29 cellular contexts compared by ENCODE assay signal in genomic region chr4:119266153-119266552, GRCh38. TPM values are rescaled to one million over a fixed set of nuclear protein-coding genes. Genes with fewer than 3 reads are reported as not detected.
"Had no signal": no experiment of that assay in that cellular context is flagged by ENCODE, and none has a peak within 500 bp of the region (broad histone marks: within the 10 kb centered on the region; RNA-seq: fewer than 3 reads in every experiment).

No MANE protein-coding gene starts in this region.

- H3K27me3 Mint-ChIP-seq: natural killer cell treated with Interleukin-12 subunit alpha and Interleukin-12 subunit beta and Interleukin-15 and Interleukin-18, amount 100 ng/mL, for 72 hours; stimulated activated naive B cell treated with anti-CD40 and anti-IgM and Interleukin-4, amounts not matched to agents 10 μg/mL and 1 μg/mL and 100 μg/mL, for 72 hours; type B pancreatic cell had no signal

- H3K9me3 ChIP-seq: esophagus muscularis mucosa, gastrocnemius medialis, heart right ventricle, ovary, right atrium auricular region, sigmoid colon, suprapubic skin, thyroid gland, uterus had no signal

- H3K9me3 Mint-ChIP-seq: natural killer cell treated with Interleukin-12 subunit alpha and Interleukin-12 subunit beta and Interleukin-15 and Interleukin-18, amount 100 ng/mL, for 72 hours; neural progenitor cell; stimulated activated naive B cell treated with anti-CD40 and anti-IgM and Interleukin-4, amounts not matched to agents 10 μg/mL and 1 μg/mL and 100 μg/mL, for 72 hours; type B pancreatic cell had no signal

- H3K4me3 Mint-ChIP-seq: natural killer cell treated with Interleukin-12 subunit alpha and Interleukin-12 subunit beta and Interleukin-15 and Interleukin-18, amount 100 ng/mL, for 72 hours; neural progenitor cell; stimulated activated naive B cell treated with anti-CD40 and anti-IgM and Interleukin-4, amounts not matched to agents 10 μg/mL and 1 μg/mL and 100 μg/mL, for 72 hours; type B pancreatic cell had no signal

- ATAC-seq: gastrocnemius medialis; heart right ventricle; left lobe of liver; natural killer cell treated with Interleukin-12 subunit alpha and Interleukin-12 subunit beta and Interleukin-15 and Interleukin-18, amount 100 ng/mL, for 72 hours; stimulated activated naive B cell treated with anti-CD40 and anti-IgM and Interleukin-4, amounts not matched to agents 10 μg/mL and 1 μg/mL and 100 μg/mL, for 72 hours had no signal

- H3K36me3 Mint-ChIP-seq: natural killer cell treated with Interleukin-12 subunit alpha and Interleukin-12 subunit beta and Interleukin-15 and Interleukin-18, amount 100 ng/mL, for 72 hours had no signal

- H3K27ac Mint-ChIP-seq: natural killer cell treated with Interleukin-12 subunit alpha and Interleukin-12 subunit beta and Interleukin-15 and Interleukin-18, amount 100 ng/mL, for 72 hours; neural progenitor cell; stimulated activated naive B cell treated with anti-CD40 and anti-IgM and Interleukin-4, amounts not matched to agents 10 μg/mL and 1 μg/mL and 100 μg/mL, for 72 hours; type B pancreatic cell had no signal

- DNase-seq: cortex of kidney; dorsolateral prefrontal cortex; effector CD8-positive, alpha-beta T cell; gastrocnemius medialis; heart right ventricle; hypothalamus; kidney glomerular epithelial cell; nucleus accumbens; ovary; sigmoid colon; stimulated activated CD4-positive, alpha-beta T cell treated with anti-CD3 and anti-CD28 coated beads, Interleukin-2, amount 100 ng/mL, for 24 hours; stimulated activated CD4-positive, alpha-beta T cell treated with anti-CD3 and anti-CD28 coated beads, Interleukin-4, amount 100 ng/mL, for 4 hours; stimulated activated naive B cell treated with anti-CD40 and anti-IgM and Interleukin-4, amounts not matched to agents 10 μg/mL and 1 μg/mL and 100 μg/mL, for 72 hours; thyroid gland; uterus had no signal

- H3K4me1 Mint-ChIP-seq: neural progenitor cell; stimulated activated naive B cell treated with anti-CD40 and anti-IgM and Interleukin-4, amounts not matched to agents 10 μg/mL and 1 μg/mL and 100 μg/mL, for 72 hours had no signal

- H3K27me3 ChIP-seq: dorsolateral prefrontal cortex, esophagus muscularis mucosa, gastrocnemius medialis, heart right ventricle, neural progenitor cell, ovary, right atrium auricular region, sigmoid colon, suprapubic skin, thyroid gland, uterus had no signal

- H3K27ac ChIP-seq: dorsolateral prefrontal cortex, epithelial cell of prostate, esophagus muscularis mucosa, heart right ventricle, neural progenitor cell, ovary, right atrium auricular region, sigmoid colon, skin epidermis, suprapubic skin, thyroid gland, uterus had no signal

RNA-seq across cellular contexts. Expression of gene FABP2, which starts 55.8 kb away (rescaled TPM):
- total RNA-seq: dorsolateral prefrontal cortex; esophagus muscularis mucosa; fibroblast of villous mesenchyme; left lobe of liver; lower leg skin; mucosa of gallbladder; myocyte; natural killer cell treated with Interleukin-12 subunit alpha and Interleukin-12 subunit beta and Interleukin-15 and Interleukin-18, amount 100 ng/mL, for 72 hours; posterior vena cava; sigmoid colon; suprapubic skin; thyroid gland; uterus had no signal
